Comparison of ENCODE assay signal across 15 cellular contexts in the genomic region with DNA sequence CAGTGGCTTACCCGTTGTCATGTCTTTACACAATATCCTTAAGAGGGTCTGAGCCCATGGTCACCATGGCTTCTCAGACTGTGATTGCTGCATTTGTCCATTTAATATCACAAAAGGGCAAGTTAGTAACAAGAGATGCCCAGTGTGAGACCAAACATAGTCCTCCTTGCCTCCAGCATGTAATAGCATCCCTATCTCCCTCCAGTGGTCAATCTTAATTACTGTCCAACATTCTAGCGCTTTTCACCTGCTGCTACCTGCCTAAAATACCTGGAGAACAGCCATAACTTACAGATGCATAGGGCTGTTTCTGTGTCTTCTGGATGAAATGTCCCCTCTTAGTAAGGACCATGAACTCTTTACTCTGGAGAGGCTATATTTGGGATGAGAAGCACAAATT.
DNase-seq lines count a peak whose midpoint lies in the region; ATAC-seq, FAIRE-seq and TF ChIP-seq lines count a peak whose summit lies in the region.
"Had no signal": no experiment of that assay in that cellular context is flagged by ENCODE, and none has a peak within 500 bp of the region (broad histone marks: within the 10 kb centered on the region; RNA-seq: fewer than 3 reads in every experiment).

No MANE protein-coding gene starts in this region.

- H3K27me3 ChIP-seq in HCT116 (ENCODE audit: insufficient read depth, low read length) (no peaks in the 10 kb centered on the region), PC-9 (ENCODE audit: insufficient read depth, low read depth) (no peaks in the 10 kb centered on the region), endothelial cell of umbilical vein (ENCODE audit: control insufficient read depth in 2 of 2, insufficient read depth in 2 of 2, low read length in 2 of 2) (no peaks in the 10 kb centered on the region)

- dilution Hi-C loops in endothelial cell of umbilical vein (cut with MboI; ENCODE audit: extremely low pct_ligation_motif_present, low sequenced_read_pairs): no loop called here

- H3K9me2 ChIP-seq in HCT116 (ENCODE audit: insufficient read depth): no peaks in the 10 kb centered on the region
- H3K9me2 ChIP-seq in PC-9 (ENCODE audit: insufficient read depth): no peaks in the 10 kb centered on the region

- H3K36me3 Mint-ChIP-seq in osteocyte (ENCODE audit: unreplicated experiment): no peaks in the 10 kb centered on the region
- H3K36me3 Mint-ChIP-seq: CD8-positive, alpha-beta T cell; memory B cell had no signal

- no peaks in the 10 kb centered on the region for H3K4me1 ChIP-seq in HCT116 (ENCODE audit: control insufficient read depth in 1 of 2, insufficient read depth in 2 of 2, low read length in 2 of 2)
- no peaks in the 10 kb centered on the region for H3K4me1 ChIP-seq in PC-9 (replicated peaks; ENCODE audit: insufficient read depth)
- no peaks in the 10 kb centered on the region for H3K4me1 ChIP-seq in endothelial cell of umbilical vein (ENCODE audit: control insufficient read depth, extremely low read depth, insufficient read depth, low read length)

- H3K4me2 ChIP-seq in HCT116 (ENCODE audit: low read length) (no peak overlapping the region), PC-9 (no peak overlapping the region), endothelial cell of umbilical vein (ENCODE audit: insufficient read depth, low read length) (no peak overlapping the region)

- H3K27ac ChIP-seq in HCT116 (ENCODE audit: low read depth, low read length): no peak overlapping the region
- no peak overlapping the region for H3K27ac ChIP-seq in PC-9
- no peak overlapping the region for H3K27ac ChIP-seq in endothelial cell of umbilical vein (ENCODE audit: insufficient read depth, low read depth, low read length)
- H3K27ac ChIP-seq: epithelial cell of prostate had no signal

- ATAC-seq in HCT116: peak; percentile 84
- no peak for ATAC-seq in HG03378 (IDR thresholded peaks at IDR 0.05; ENCODE audit: unreplicated experiment)
- no peak for ATAC-seq in GM18907 (IDR thresholded peaks at IDR 0.05; ENCODE audit: unreplicated experiment)
- no peak for ATAC-seq in GM21529 (IDR thresholded peaks at IDR 0.05; ENCODE audit: unreplicated experiment)
- ATAC-seq: activated CD8-positive, alpha-beta T cell treated with anti-CD3 and anti-CD28 coated beads, Interleukin-2, amount 10 ng/mL, durations not matched to agents 7 days and 5 days; CD8-positive, alpha-beta T cell had no signal

- intact Hi-C loops in HCT116 (cut with micrococcal nuclease) (loop anchor here (5.0 kb wide), 2 partner anchors 90 to 110 kb away; no protein-coding TSS in a partner anchor), PC-9 (cut with micrococcal nuclease; ENCODE audit: unreplicated experiment) (loop anchor here (2.0 kb wide), 1 partner anchor 91 kb away; no protein-coding TSS in a partner anchor), endothelial cell of umbilical vein (cut with micrococcal nuclease) (loop anchor here (5.0 kb wide), 2 partner anchors 45 to 90 kb away; no protein-coding TSS in a partner anchor)

- peak; percentile 33 to 53 (median 37); a peak in 4 of 6 replicates for TF ChIP-seq CTCF in HCT116 (IDR thresholded peaks at IDR 0.05 in 2 of 3, conservative IDR thresholded peaks at IDR 0.05 in 1 of 3; ENCODE audit: borderline replicate concordance in 1 of 3, insufficient read depth in 1 of 3, low read depth in 2 of 3, low read length in 2 of 3)
- TF ChIP-seq CTCF in PC-9 (conservative IDR thresholded peaks at IDR 0.05): peak; percentile 62
- TF ChIP-seq CTCF in endothelial cell of umbilical vein (IDR thresholded peaks at IDR 0.05; ENCODE audit: extremely low read depth in 1 of 2, insufficient read depth in 1 of 2, low read depth in 1 of 2, low read length in 2 of 2): peak in 1 of 2 donors; percentile 16
- TF ChIP-seq CTCF in osteocyte (IDR thresholded peaks at IDR 0.05): peak; percentile 22

- DNase-seq in HCT116 (ENCODE audit: low read depth, low spot score): peak; percentile 15
- DNase-seq in PC-9: no peak
- peak; percentile 5 for DNase-seq in endothelial cell of umbilical vein (ENCODE audit: low read depth, low spot score)
- DNase-seq in osteocyte (ENCODE audit: extremely low spot score, unreplicated experiment): no peak
- DNase-seq: activated CD8-positive, alpha-beta T cell treated with anti-CD3 and anti-CD28 coated beads, Interleukin-2, amount 10 ng/mL, durations not matched to agents 7 days and 5 days; activated gamma-delta T cell; caudate nucleus; CD8-positive, alpha-beta T cell; hypothalamus; NCI-H1048 had no signal

- no peaks in the 10 kb centered on the region for H3K9me1 ChIP-seq in endothelial cell of umbilical vein (replicated peaks; ENCODE audit: control insufficient read depth, extremely low read depth, insufficient read depth, low read length)

- peak; percentile 48 for TF ChIP-seq RAD21 in HCT116 (IDR thresholded peaks at IDR 0.05; ENCODE audit: low read depth)

- RAD21 ChIA-PET in HCT116 (lab: Charles Lee; ENCODE audit: low non-redundant PET in 1 of 2, low total read pairs in 2 of 2, uncharacterized antibody in 2 of 2, unreplicated experiment in 2 of 2): no interaction called here

- peaks cover 6% of the 10 kb centered on the region for H3K9me3 Mint-ChIP-seq in osteocyte (ENCODE audit: unreplicated experiment)

- POLR2A ChIA-PET in HCT116 (lab: Charles Lee) (no interaction called here), PC-9 (lab: Charles Lee; ENCODE audit: unreplicated experiment) (no interaction called here), endothelial cell of umbilical vein (lab: Charles Lee) (no interaction called here)

- H3K27ac Mint-ChIP-seq in osteocyte (ENCODE audit: unreplicated experiment): no peak overlapping the region
- H3K27ac Mint-ChIP-seq: activated CD8-positive, alpha-beta T cell treated with anti-CD3 and anti-CD28 coated beads, Interleukin-2, amount 10 ng/mL, durations not matched to agents 7 days and 5 days; CD8-positive, alpha-beta T cell; memory B cell had no signal

- H3K36me3 ChIP-seq in HCT116 (ENCODE audit: control insufficient read depth in 1 of 2, insufficient read depth in 2 of 2, low read length in 2 of 2): no peaks in the 10 kb centered on the region
- no peaks in the 10 kb centered on the region for H3K36me3 ChIP-seq in PC-9 (ENCODE audit: low read depth)
- H3K36me3 ChIP-seq in endothelial cell of umbilical vein (ENCODE audit: control insufficient read depth in 2 of 2, extremely low read depth in 1 of 2, insufficient read depth in 2 of 2, low read length in 2 of 2): no peaks in the 10 kb centered on the region

- CTCF ChIA-PET in HCT116 (lab: Charles Lee) (no interaction called here), PC-9 (lab: Charles Lee) (no interaction called here), endothelial cell of umbilical vein (lab: Charles Lee) (no interaction called here)

- peaks cover 4% of the 10 kb centered on the region for H3K4me1 Mint-ChIP-seq in osteocyte (ENCODE audit: unreplicated experiment)
- H3K4me1 Mint-ChIP-seq: memory B cell had no signal

- TF ChIP-seq POLR2A in HCT116 (IDR thresholded peaks at IDR 0.05; ENCODE audit: borderline replicate concordance, extremely low read depth, insufficient read depth, insufficient read length) (no peak), endothelial cell of umbilical vein (IDR thresholded peaks at IDR 0.05; ENCODE audit: low read depth, low read length) (no peak)

- no peaks in the 10 kb centered on the region for H3F3A ChIP-seq in PC-9 (ENCODE audit: insufficient read depth, low read depth)

- BruUV-seq in HCT116 (replicated peaks; lab: Mats Ljungman, UMichigan) (no TSS peak), PC-9 (replicated peaks; lab: Mats Ljungman, UMichigan) (no TSS peak), endothelial cell of umbilical vein (replicated peaks; lab: Mats Ljungman, UMichigan) (no TSS peak)

- H2AFZ ChIP-seq in HCT116 (ENCODE audit: low read depth, low read length, poor library complexity, severe bottlenecking) (no peak overlapping the region), PC-9 (no peak overlapping the region), endothelial cell of umbilical vein (ENCODE audit: low read depth, low read length) (no peak overlapping the region)

- H3K9ac ChIP-seq in HCT116 (ENCODE audit: low read length) (no peak overlapping the region), endothelial cell of umbilical vein (replicated peaks; ENCODE audit: extremely low read depth, insufficient read depth, low read length) (no peak overlapping the region)

- H3K4me3 ChIP-seq in HCT116 (replicated peaks in 1 of 2; ENCODE audit: low read depth in 1 of 2, low read length in 2 of 2) (no peak overlapping the region), PC-9 (no peak overlapping the region), endothelial cell of umbilical vein (replicated peaks in 1 of 3; ENCODE audit: insufficient read depth in 1 of 3, low read depth in 1 of 3, low read length in 3 of 3) (no peak overlapping the region)

- no peak overlapping the region for H3K4me3 Mint-ChIP-seq in osteocyte (ENCODE audit: unreplicated experiment)
- H3K4me3 Mint-ChIP-seq: activated CD8-positive, alpha-beta T cell treated with anti-CD3 and anti-CD28 coated beads, Interleukin-2, amount 10 ng/mL, durations not matched to agents 7 days and 5 days; CD8-positive, alpha-beta T cell; memory B cell had no signal

- H3K79me2 ChIP-seq in HCT116 (ENCODE audit: insufficient read depth, low read length) (no peaks in the 10 kb centered on the region), PC-9 (ENCODE audit: low read depth) (no peaks in the 10 kb centered on the region), endothelial cell of umbilical vein (ENCODE audit: control insufficient read depth, insufficient read depth, low read length) (no peaks in the 10 kb centered on the region)

- no peaks in the 10 kb centered on the region for H3K9me3 ChIP-seq in HCT116 (ENCODE audit: control insufficient read depth in 1 of 2, insufficient read depth in 1 of 2, low read depth in 1 of 2, low read length in 2 of 2)
- H3K9me3 ChIP-seq in PC-9 (ENCODE audit: insufficient read depth, low read depth): peaks cover 7% of the 10 kb centered on the region; the same call in 1 of the 2 replicates
- H3K9me3 ChIP-seq in endothelial cell of umbilical vein (replicated peaks; ENCODE audit: control insufficient read depth, insufficient read depth, low read length): no peaks in the 10 kb centered on the region

- peak; percentile 15 for FAIRE-seq in endothelial cell of umbilical vein (lab: Jason Lieb, UNC)

- H4K20me1 ChIP-seq in HCT116 (ENCODE audit: insufficient read depth): no peaks in the 10 kb centered on the region
- H4K20me1 ChIP-seq in PC-9 (ENCODE audit: insufficient read depth): no peaks in the 10 kb centered on the region
- H4K20me1 ChIP-seq in endothelial cell of umbilical vein (replicated peaks; ENCODE audit: control insufficient read depth, extremely low read depth, insufficient read depth, low read length): no peaks in the 10 kb centered on the region

- H3K27me3 Mint-ChIP-seq in osteocyte (ENCODE audit: unreplicated experiment): peaks cover 15% of the 10 kb centered on the region

TF ChIP-seq in HCT116, 20 proteins besides CTCF, POLR2A, EP300 and RAD21 (continues in another document):
- TF ChIP-seq SP1 (IDR thresholded peaks at IDR 0.05; ENCODE audit: low read depth) (no peak), CBX3 (IDR thresholded peaks at IDR 0.05; ENCODE audit: low read depth) (no peak), FOSL1 (IDR thresholded peaks at IDR 0.05; ENCODE audit: low read depth) (no peak)

Comparison
In these comparisons a context has a peak if more than half of its experiments do, and no peak if none do; other contexts are left out.
1. DNase-seq: peak in HCT116 (single experiment) and endothelial cell of umbilical vein (single experiment); none in PC-9 (0 of 2) and osteocyte (single experiment).